10 cellular contexts compared by ENCODE assay signal in the genomic region with DNA sequence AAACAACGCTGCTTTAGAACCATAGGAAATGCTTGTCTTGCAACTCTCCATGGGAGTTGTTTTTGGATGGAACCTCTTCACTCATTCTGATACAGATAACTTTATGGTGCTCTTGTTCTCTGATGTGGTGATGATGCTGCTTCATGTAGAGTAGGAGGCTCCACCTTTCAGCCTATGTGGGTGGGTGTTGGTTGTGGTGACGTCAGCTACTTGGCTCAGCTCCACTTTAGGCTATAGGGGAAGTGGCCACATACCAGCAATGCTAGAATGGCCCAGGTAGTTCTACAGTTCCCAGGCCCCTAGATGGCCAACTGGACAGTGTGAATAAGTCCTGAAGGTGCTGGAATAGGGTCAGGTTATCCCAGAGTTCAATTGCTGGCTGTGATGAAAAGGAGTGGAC.
"Had no signal": no experiment of that assay in that cellular context is flagged by ENCODE, and none has a peak within 500 bp of the region (broad histone marks: within the 10 kb centered on the region; RNA-seq: fewer than 3 reads in every experiment).

No MANE protein-coding gene starts in this region.

- H3K4me3 ChIP-seq: GM23248, HAP-1 had no signal

- H2AFZ ChIP-seq: GM23248 had no signal

- H3K9ac ChIP-seq: GM23248 had no signal

- H3K9me3 ChIP-seq: HAP-1 had no signal

- H3K4me1 ChIP-seq: HAP-1 had no signal

- DNase-seq: GM23248, GOT3, H7, HFFc6, Kasumi-1, KG1 had no signal

- H3K27ac ChIP-seq: GM23248 had no signal

- H3K27ac Mint-ChIP-seq: HFFc6 had no signal

- H3K4me3 Mint-ChIP-seq: HFFc6 had no signal

- H3K36me3 ChIP-seq: HAP-1 had no signal

- H3K4me1 Mint-ChIP-seq: IgD-negative memory B cell had no signal

- H3K9me3 Mint-ChIP-seq: HFFc6 had no signal

- FAIRE-seq: HTR-8/SVneo had no signal

- ATAC-seq: HCT116 had no signal
